ENCODE assay signal across 8 cellular contexts in the genomic region with DNA sequence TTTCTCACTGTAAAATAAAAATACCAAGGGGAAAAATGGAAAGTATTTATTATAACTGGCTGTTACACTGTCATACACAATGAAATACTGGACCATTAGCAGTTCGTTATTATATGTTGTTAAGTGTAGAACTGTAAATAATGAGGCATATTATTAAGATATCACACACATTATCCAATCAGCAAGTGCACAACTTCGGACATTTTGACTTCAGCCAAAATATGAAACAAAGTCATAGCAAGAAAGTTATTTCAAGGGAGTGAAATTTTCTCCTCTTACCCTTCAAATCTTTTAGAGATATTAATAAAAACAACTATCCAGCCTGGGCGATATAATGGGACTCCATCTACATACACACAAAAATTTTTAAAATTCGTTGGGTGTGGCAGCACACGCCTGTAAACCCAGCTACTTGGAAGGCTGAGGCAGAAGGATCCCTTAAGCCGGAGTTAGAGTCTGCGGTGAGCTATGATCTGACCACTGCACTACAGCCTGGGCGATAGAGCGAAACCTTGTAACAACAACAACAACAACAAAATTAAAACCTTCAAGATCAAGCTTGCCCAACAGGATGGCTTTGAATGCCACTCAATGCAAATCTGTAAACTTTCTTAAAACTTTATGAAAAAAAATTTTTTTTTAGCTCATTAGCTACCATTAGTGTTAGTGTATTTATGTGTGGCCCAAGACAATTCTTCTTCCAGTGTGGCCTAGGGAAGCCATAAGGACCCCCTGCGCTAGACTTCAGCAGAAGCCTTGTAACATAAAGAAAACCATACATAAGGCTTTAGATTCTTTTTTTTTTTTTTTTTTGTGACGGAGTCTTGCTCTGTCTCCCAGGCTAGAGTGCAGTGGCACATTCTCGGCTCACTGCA. TPM values are rescaled to one million over a fixed set of nuclear protein-coding genes. Genes with fewer than 3 reads are reported as not detected.
A peak's percentile ranks its signal among the peaks of the same experiment; 100 is the strongest.
DNase-seq lines count a peak whose midpoint lies in the region; ATAC-seq and TF ChIP-seq lines count a peak whose summit lies in the region.

No MANE protein-coding gene starts in this region.

- DNase-seq in Jurkat, Clone E6-1 (ENCODE audit: low read depth, low spot score), result no peak
- DNase-seq in ascending aorta (ENCODE audit: low spot score in 2 of 2) (no peak), NCI-H1930 (lab: John Stamatoyannopoulos, UW) (no peak), putamen (ENCODE audit: low spot score) (no peak), NCI-H1694 treated with DMSO at 0.1 percent for 48 hours (lab: John Stamatoyannopoulos, UW) (no peak)

- peak overlapping the region; percentile 66 for H3K4me3 ChIP-seq in Jurkat, Clone E6-1 (ENCODE audit: low read length)
- H3K4me3 ChIP-seq in ascending aorta (peak overlapping the region; percentile 76 to 86), mononuclear cell (ENCODE audit: low read length) (peak overlapping the region; percentile 75)

- H3K36me3 ChIP-seq in ES-I3 (ENCODE audit: insufficient read depth, low read length) (no peaks in the 10 kb centered on the region), ascending aorta (no peaks in the 10 kb centered on the region)

- intact Hi-C loops in ascending aorta (cut with DNase I), result loop anchor here (1.0 to 2.0 kb wide), 5 partner anchors 107 to 523 kb away; a partner anchor contains a TSS

- no peak for TF ChIP-seq CTCF in ascending aorta (IDR thresholded peaks at IDR 0.05)

- no peaks in the 10 kb centered on the region for H3K27me3 ChIP-seq in ascending aorta
- H3K27me3 ChIP-seq in mononuclear cell (ENCODE audit: insufficient read depth, low read length), result no peaks in the 10 kb centered on the region

- ATAC-seq in GM21526 (IDR thresholded peaks at IDR 0.05; ENCODE audit: low FRiP score, unreplicated experiment), result no peak

- peak overlapping the region; percentile 96 to 98 for H3K27ac ChIP-seq in ascending aorta

- 0 out of 2 replicates have a peak, but pooled peaks cover 5% of the 10 kb centered on the region for H3K4me1 ChIP-seq in ES-I3 (ENCODE audit: insufficient read depth, low read length)
- H3K4me1 ChIP-seq in ascending aorta, result peaks cover 6 to 16% of the 10 kb centered on the region in 2 donors
- peaks cover 38% of the 10 kb centered on the region for H3K4me1 ChIP-seq in mononuclear cell (ENCODE audit: insufficient read depth, low read length)

- H3K9me3 ChIP-seq in ES-I3 (ENCODE audit: control insufficient read depth, insufficient read depth, low read length) (no peaks in the 10 kb centered on the region), ascending aorta (no peaks in the 10 kb centered on the region), mononuclear cell (ENCODE audit: low read depth, low read length) (no peaks in the 10 kb centered on the region)

- peak overlapping the region; percentile 98; the same call in 1 of the 2 replicates for H3K9ac ChIP-seq in ES-I3 (ENCODE audit: low read depth, low read length)

RNA-seq across cellular contexts. Expression of a gene that starts 1.3 kb away (rescaled TPM):
- 46.2 TPM for polyA plus RNA-seq in Jurkat, Clone E6-1 (2012; ENCODE audit: insufficient read depth, insufficient read length)
- total RNA-seq in ascending aorta (10.4 TPM), mononuclear cell (11.9 TPM)

RNA-seq across cellular contexts. Expression of a gene that starts 40.2 kb away (rescaled TPM):
- polyA plus RNA-seq in Jurkat, Clone E6-1 (2012; ENCODE audit: insufficient read depth, insufficient read length), result 322 TPM
- 379 TPM for total RNA-seq in ascending aorta
- 711 TPM for total RNA-seq in mononuclear cell
